1 cellular context compared by ENCODE assay signal in genomic region chr19:34957830-34958751, GRCh38.
A peak's percentile ranks its signal among the peaks of the same experiment; 100 is the strongest.
TF ChIP-seq lines count a peak whose summit lies in the region.

No MANE protein-coding gene starts in this region.

TF ChIP-seq in HEK293, 187 proteins besides CTCF, POLR2A, EP300 and RAD21 (continued from another document):
- TF ChIP-seq ZNF280D (tag by site-specific recombination; IDR thresholded peaks at IDR 0.05) (peak; percentile 44; the same call in 1 of the 2 replicates), ZNF366 (tag by site-specific recombination; conservative IDR thresholded peaks at IDR 0.05) (no peak), PRDM6 (tag by site-specific recombination; IDR thresholded peaks at IDR 0.05) (no peak), ZNF677 (tag by site-specific recombination; IDR thresholded peaks at IDR 0.05) (no peak), ZNF239 (tag by site-specific recombination; IDR thresholded peaks at IDR 0.05) (peak; percentile 91; the same call in 1 of the 2 replicates), ZNF610 (tag by site-specific recombination; IDR thresholded peaks at IDR 0.05; ENCODE audit: borderline replicate concordance) (no peak; the same call in 1 of the 2 replicates), FEZF1 (tag by site-specific recombination; IDR thresholded peaks at IDR 0.05) (no peak), ZSCAN5A (tag by site-specific recombination; IDR thresholded peaks at IDR 0.05) (no peak), ZNF560 (tag by site-specific recombination; IDR thresholded peaks at IDR 0.05; ENCODE audit: borderline replicate concordance) (no peak), ZNF626 (tag by site-specific recombination; IDR thresholded peaks at IDR 0.05) (0 out of 2 replicates have a peak, but pooled peaks have one; percentile 20), ZNF558 (tag by site-specific recombination; IDR thresholded peaks at IDR 0.05) (no peak), ZNF223 (tag by site-specific recombination; IDR thresholded peaks at IDR 0.05) (no peak), ZFP3 (tag by site-specific recombination; IDR thresholded peaks at IDR 0.05; ENCODE audit: low read depth) (no peak), ZNF623 (tag by site-specific recombination; IDR thresholded peaks at IDR 0.05) (no peak), ZNF76 (tag by site-specific recombination; IDR thresholded peaks at IDR 0.05; ENCODE audit: borderline replicate concordance, low read depth) (no peak), ZNF449 (tag by site-specific recombination; IDR thresholded peaks at IDR 0.05) (no peak), ZBTB20 (tag by site-specific recombination; IDR thresholded peaks at IDR 0.05) (no peak), ZNF561 (tag by site-specific recombination; IDR thresholded peaks at IDR 0.05; ENCODE audit: borderline replicate concordance) (no peak), ZNF18 (tag by site-specific recombination; IDR thresholded peaks at IDR 0.05) (peak; percentile 86), ZNF544 (tag by site-specific recombination; IDR thresholded peaks at IDR 0.05) (no peak), ZNF148 (tag by site-specific recombination; IDR thresholded peaks at IDR 0.05; ENCODE audit: borderline replicate concordance) (no peak), SCRT1 (tag by site-specific recombination; IDR thresholded peaks at IDR 0.05; ENCODE audit: borderline replicate concordance) (no peak), REPIN1 (tag by site-specific recombination; IDR thresholded peaks at IDR 0.05; ENCODE audit: low read depth) (no peak), SETDB1 (IDR thresholded peaks at IDR 0.05; ENCODE audit: insufficient read length, low read length) (peak; percentile 100), ZNF302 (tag by site-specific recombination; IDR thresholded peaks at IDR 0.05; ENCODE audit: low read depth) (no peak), ZNF837 (tag by site-specific recombination; IDR thresholded peaks at IDR 0.05) (no peak), BCL11A (tag by site-specific recombination; IDR thresholded peaks at IDR 0.05; ENCODE audit: low read depth) (no peak), ZNF146 (tag by site-specific recombination; IDR thresholded peaks at IDR 0.05) (no peak), HOXC10 (CRISPR knock-in tag; IDR thresholded peaks at IDR 0.05) (no peak)
